8 cellular contexts compared by ENCODE assay signal in genomic region chrX:110318664-110318968, GRCh38. TPM values are rescaled to one million over a fixed set of nuclear protein-coding genes. Genes with fewer than 3 reads are reported as not detected.
DNase-seq lines count a peak whose midpoint lies in the region; ATAC-seq, FAIRE-seq and TF ChIP-seq lines count a peak whose summit lies in the region.

No MANE protein-coding gene starts in this region.

- no peaks in the 10 kb centered on the region for H3K79me1 ChIP-seq in H1 (ENCODE audit: low read depth, low read length)

- no peaks in the 10 kb centered on the region for H3K36me3 ChIP-seq in H1 (ENCODE audit: control insufficient read depth in 2 of 4, insufficient read depth in 4 of 4, low read length in 3 of 4)

- H3K4me2 ChIP-seq in H1 (ENCODE audit: insufficient read depth in 1 of 2, low read depth in 2 of 2, low read length in 2 of 2), result peak overlapping the region; percentile 82 to 92

- intact Hi-C loops in CD14-positive monocyte (cut with micrococcal nuclease), result no loop called here

- H3K9me3 Mint-ChIP-seq in CD14-positive monocyte, result peaks cover 0 to 9% (median 3%) of the 10 kb centered on the region in 7 donors
- H3K9me3 Mint-ChIP-seq in osteocyte (ENCODE audit: unreplicated experiment), result no peaks in the 10 kb centered on the region

- H4K20me1 ChIP-seq in H1 (replicated peaks in 1 of 2; ENCODE audit: control insufficient read depth in 1 of 2, insufficient read depth in 2 of 2, low read length in 2 of 2), result no peaks in the 10 kb centered on the region

- no peak overlapping the region for H3K4ac ChIP-seq in H1 (replicated peaks; ENCODE audit: insufficient read length, low read depth, low read length)

- H3K9ac ChIP-seq in H1 (replicated peaks in 1 of 4; ENCODE audit: extremely low read depth in 1 of 4, low read depth in 3 of 4, low read length in 3 of 4), result peak overlapping the region; percentile 58 to 84 (median 73); a peak in 6 of 7 replicates

- H3K4me1 Mint-ChIP-seq in CD14-positive monocyte (peaks cover 23% of the 10 kb centered on the region), osteocyte (ENCODE audit: unreplicated experiment) (peaks cover 23% of the 10 kb centered on the region)

- TF ChIP-seq CTCF in CD14-positive monocyte (IDR thresholded peaks at IDR 0.05) (no peak), H1 (IDR thresholded peaks at IDR 0.05; ENCODE audit: control extremely low read depth in 1 of 3, insufficient read depth in 1 of 3, low read depth in 1 of 3, low read length in 3 of 3) (no peak), osteocyte (IDR thresholded peaks at IDR 0.05) (no peak)

- peak overlapping the region; percentile 95; the same call in 1 of the 2 replicates for H4K8ac ChIP-seq in H1 (ENCODE audit: extremely low read depth, insufficient read depth, low read length)

- FAIRE-seq in H1 (lab: Jason Lieb, UNC), result no peak

- no peak overlapping the region for H2BK12ac ChIP-seq in H1 (ENCODE audit: low read depth, low read length)

- no peaks in the 10 kb centered on the region for H3K27me3 ChIP-seq in H1 (replicated peaks in 1 of 4; ENCODE audit: control insufficient read depth in 3 of 4, extremely low read depth in 1 of 4, insufficient read depth in 3 of 4, low read length in 3 of 4)

- H3K27ac ChIP-seq in H1 (ENCODE audit: low read depth, low read length), result peak overlapping the region; percentile 58; the same call in 1 of the 2 replicates

- H2BK120ac ChIP-seq in H1 (replicated peaks; ENCODE audit: low read depth, low read length), result no peak overlapping the region

- peaks cover 0 to 13% (median 2%) of the 10 kb centered on the region in 4 experiments; a peak in 4 of 7 replicates for H3K4me1 ChIP-seq in H1 (replicated peaks in 1 of 4; ENCODE audit: control insufficient read depth in 3 of 4, insufficient read depth in 4 of 4, low read length in 3 of 4)

- H3K4me3 Mint-ChIP-seq in CD14-positive monocyte (peak overlapping the region; percentile 87 to 96), osteocyte (ENCODE audit: unreplicated experiment) (peak overlapping the region; percentile 99)

- TF ChIP-seq POLR2A in H1 (IDR thresholded peaks at IDR 0.05; ENCODE audit: control extremely low read depth in 1 of 2, low read depth in 2 of 2, low read length in 2 of 2), result no peak

- no peak overlapping the region for H2BK20ac ChIP-seq in H1 (ENCODE audit: low read length)

- no peak overlapping the region for H4K5ac ChIP-seq in H1 (ENCODE audit: insufficient read length, low read depth, low read length)

- H2BK5ac ChIP-seq in H1 (ENCODE audit: low read depth, low read length), result no peak overlapping the region; the same call in 1 of the 2 replicates

- H3K27ac Mint-ChIP-seq in CD14-positive monocyte (peak overlapping the region in 3 of 7 donors; percentile 82 to 92 (median 89)), osteocyte (ENCODE audit: unreplicated experiment) (peak overlapping the region; percentile 97)

- no peak overlapping the region; the same call in 1 of the 2 replicates for H3K18ac ChIP-seq in H1 (ENCODE audit: extremely low read depth, low read length)

- ATAC-seq in GM21528 (IDR thresholded peaks at IDR 0.05; ENCODE audit: low FRiP score, unreplicated experiment) (peak; percentile 22), GM19351 (IDR thresholded peaks at IDR 0.05; ENCODE audit: unreplicated experiment) (no peak), HG03095 (IDR thresholded peaks at IDR 0.05; ENCODE audit: unreplicated experiment) (no peak)

- TF ChIP-seq RAD21 in H1 (IDR thresholded peaks at IDR 0.05 in 1 of 2, conservative IDR thresholded peaks at IDR 0.05 in 1 of 2; ENCODE audit: low read depth in 2 of 2, low read length in 2 of 2), result no peak

- DNase-seq in CD14-positive monocyte (ENCODE audit: low spot score) (no peak), NCI-H748 treated with DMSO at 0.1 percent for 48 hours (lab: John Stamatoyannopoulos, UW) (peak; percentile 68), H1 (ENCODE audit: low read depth in 1 of 2, low spot score in 2 of 2) (no peak), osteocyte (ENCODE audit: extremely low spot score, unreplicated experiment) (no peak), SK-N-DZ (ENCODE audit: low spot score) (no peak)

- H3K14ac ChIP-seq in H1 (ENCODE audit: insufficient read length), result no peak overlapping the region

- H3K23me2 ChIP-seq in H1 (ENCODE audit: low read depth, low read length), result 0 out of 2 replicates have a peak, but pooled peaks cover 4% of the 10 kb centered on the region

- no peak overlapping the region for H4K91ac ChIP-seq in H1 (replicated peaks; ENCODE audit: insufficient read length, low read length)

- H3K79me2 ChIP-seq in H1 (ENCODE audit: control insufficient read depth in 1 of 2, insufficient read depth in 2 of 2, low read length in 2 of 2), result peaks cover 0 to 35% of the 10 kb centered on the region in 2 experiments; a peak in 2 of 4 replicates

- H3K36me3 Mint-ChIP-seq in CD14-positive monocyte (no peaks in the 10 kb centered on the region), osteocyte (ENCODE audit: unreplicated experiment) (no peaks in the 10 kb centered on the region)

- no peak overlapping the region for H2AK5ac ChIP-seq in H1 (ENCODE audit: low read depth, low read length)

- H3K56ac ChIP-seq in H1 (replicated peaks; ENCODE audit: insufficient read length, low read depth, low read length), result no peak overlapping the region

- H2BK15ac ChIP-seq in H1 (ENCODE audit: low read length), result no peak overlapping the region

- H3K27me3 Mint-ChIP-seq in CD14-positive monocyte (ENCODE audit: low read depth in 3 of 3) (peaks cover 0 to 9% (median 1%) of the 10 kb centered on the region in 3 donors), osteocyte (ENCODE audit: unreplicated experiment) (peaks cover 40% of the 10 kb centered on the region)

- CTCF ChIA-PET in H1 (lab: Charles Lee; ENCODE audit: partially characterized antibody), result interaction anchor here (2.1 kb wide), 1 partner anchor 94 kb away, joined by 7 read pairs; no protein-coding TSS in a partner anchor

- POLR2A ChIA-PET in H1 (lab: Charles Lee; ENCODE audit: partially characterized antibody), result interaction anchor here (0.8 to 1.6 kb wide), 3 partner anchors 12 to 140 kb away, joined by 3 to 4 read pairs (median 3); no protein-coding TSS in a partner anchor

- peak overlapping the region; percentile 70; the same call in 1 of the 2 replicates for H2AFZ ChIP-seq in H1 (ENCODE audit: low read length)

- no peak for TF ChIP-seq EP300 in H1 (IDR thresholded peaks at IDR 0.05; ENCODE audit: borderline replicate concordance in 1 of 2, low read depth in 2 of 2, low read length in 2 of 2)

- no peaks in the 10 kb centered on the region for H3K9me3 ChIP-seq in H1 (ENCODE audit: insufficient read depth in 2 of 2, low read depth in 1 of 2, low read length in 1 of 2)

- no peak overlapping the region for H3K23ac ChIP-seq in H1 (ENCODE audit: insufficient read length)

- peak overlapping the region; percentile 38 to 97 (median 54) for H3K4me3 ChIP-seq in H1 (ENCODE audit: extremely low read depth in 1 of 4, insufficient read depth in 2 of 4, low read depth in 3 of 4, low read length in 4 of 4)

- WGBS in H1 (ENCODE audit: extremely low coverage in 1 of 2, insufficient coverage in 1 of 2, insufficient read length in 1 of 2, insufficient replicate concordance in 2 of 2, low coverage in 1 of 2, low lambda C conversion rate in 2 of 2, missing lambda C conversion rate in 1 of 2), 2 experiments, result 11% methylated on average over 4 of the region's 4 CpGs; no CpG with 5 or more reads in 1 of the 2 experiments

TF ChIP-seq in H1, 55 proteins besides CTCF, POLR2A, EP300 and RAD21 (continues in another document):
- no peak for TF ChIP-seq ASH2L (IDR thresholded peaks at IDR 0.05; ENCODE audit: low read length)
- no peak for TF ChIP-seq CBX5 (IDR thresholded peaks at IDR 0.05; ENCODE audit: low read depth, low read length)
- no peak for TF ChIP-seq CHD1 (IDR thresholded peaks at IDR 0.05; ENCODE audit: low read depth, low read length)
- TF ChIP-seq CREB1 (IDR thresholded peaks at IDR 0.05), result no peak
- TF ChIP-seq SP4 (IDR thresholded peaks at IDR 0.05; ENCODE audit: low read length), result no peak
- TF ChIP-seq RXRA (IDR thresholded peaks at IDR 0.05; ENCODE audit: insufficient read depth, low read depth, low read length), result no peak
- no peak for TF ChIP-seq CHD2 (IDR thresholded peaks at IDR 0.05; ENCODE audit: low read length)
- TF ChIP-seq FOSL1 (IDR thresholded peaks at IDR 0.05; ENCODE audit: insufficient read depth, low read depth, low read length), result no peak
- TF ChIP-seq KDM4A (IDR thresholded peaks at IDR 0.05; ENCODE audit: low read depth, low read length, severe bottlenecking), result no peak
- TF ChIP-seq SIN3A (conservative IDR thresholded peaks at IDR 0.05 in 1 of 2, IDR thresholded peaks at IDR 0.05 in 1 of 2; ENCODE audit: low read depth in 1 of 2, low read length in 2 of 2), result no peak
- TF ChIP-seq JUN (IDR thresholded peaks at IDR 0.05; ENCODE audit: low read depth, low read length), result no peak

RNA-seq across cellular contexts. Expression of gene AMMECR1, which starts 0.7 kb away (rescaled TPM):
- 1 to 10 TPM; 2.1 to 2.9 TPM for polyA plus RNA-seq in CD14-positive monocyte
- 20.6 and 21.2 TPM in 2 replicates for total RNA-seq in H1 (2021; fragmentation: NEBNext Ultra II Directional; extraction: Animal tissue kit (Norgen Biotek cat#: 25700))
- polyA plus RNA-seq in H1 (2011; rRNA removed), result 7.5 and 10.2 TPM in 2 replicates
- polyA plus RNA-seq in H1 (2011; cell fraction: cytosol; rRNA removed), result 8.1 TPM
- 14.1 TPM for polyA plus RNA-seq in H1 (2011; cell fraction: nucleus; rRNA removed)
- polyA plus RNA-seq in H1 (2012, experiment 1 of 2), result 7.5 to 17.6 TPM (median 10.2 TPM) in 4 replicates
- polyA plus RNA-seq in H1 (2012, experiment 2 of 2), result 2.1 TPM
- polyA plus RNA-seq in H1 (2013, experiment 1 of 2), result 20.9 TPM
- polyA plus RNA-seq in H1 (2013, experiment 2 of 2), result 18.9 TPM
- polyA minus RNA-seq in H1 (2011; rRNA and poly(A)+ RNA removed), result 12.8 and 17.7 TPM in 2 replicates
- polyA minus RNA-seq in H1 (2011; cell fraction: cytosol; rRNA and poly(A)+ RNA removed), result 6.8 TPM
- 37.4 TPM for polyA minus RNA-seq in H1 (2011; cell fraction: nucleus; rRNA and poly(A)+ RNA removed)
- total RNA-seq in osteocyte, result 10.1 and 10.9 TPM in 2 replicates
- polyA plus RNA-seq in SK-N-DZ (2014; cell fraction: cytosol; rRNA removed), result 18.9 and 19.6 TPM in 2 replicates
- 13.7 and 14.7 TPM in 2 replicates for polyA plus RNA-seq in SK-N-DZ (2014; cell fraction: nucleus; rRNA removed)

RNA-seq across cellular contexts. Expression of gene RTL9, which starts 40.0 kb away (rescaled TPM):
- polyA plus RNA-seq in CD14-positive monocyte (not detected), H1 (2011; rRNA removed) (0.09 TPM in 2 replicates)
- total RNA-seq in H1 (2021; fragmentation: NEBNext Ultra II Directional; extraction: Animal tissue kit (Norgen Biotek cat#: 25700)), result 0.11 and 0.20 TPM in 2 replicates
- 0.05 TPM for polyA plus RNA-seq in H1 (2011; cell fraction: cytosol; rRNA removed)
- 0.10 TPM for polyA plus RNA-seq in H1 (2011; cell fraction: nucleus; rRNA removed)
- polyA plus RNA-seq in H1 (2012, experiment 1 of 2), result 0.08 to 0.13 TPM in 2 of 4 replicates, not detected in the others
- polyA plus RNA-seq in H1 (2012, experiment 2 of 2), result not detected
- 0.14 TPM for polyA plus RNA-seq in H1 (2013, experiment 1 of 2)
- 0.13 TPM for polyA plus RNA-seq in H1 (2013, experiment 2 of 2)
- not detected in 2 replicates for polyA minus RNA-seq in H1 (2011; rRNA and poly(A)+ RNA removed)
- polyA minus RNA-seq in H1 (2011; cell fraction: cytosol; rRNA and poly(A)+ RNA removed), result not detected
- 0.20 TPM for polyA minus RNA-seq in H1 (2011; cell fraction: nucleus; rRNA and poly(A)+ RNA removed)
- total RNA-seq in osteocyte, result 0.05 TPM in 1 of 2 replicates, not detected in the other
- 0.42 and 0.83 TPM in 2 replicates for polyA plus RNA-seq in SK-N-DZ (2014; cell fraction: cytosol; rRNA removed)
- polyA plus RNA-seq in SK-N-DZ (2014; cell fraction: nucleus; rRNA removed), result 0.73 and 1.5 TPM in 2 replicates
